16 cellular contexts compared by ENCODE assay signal in the genomic region with DNA sequence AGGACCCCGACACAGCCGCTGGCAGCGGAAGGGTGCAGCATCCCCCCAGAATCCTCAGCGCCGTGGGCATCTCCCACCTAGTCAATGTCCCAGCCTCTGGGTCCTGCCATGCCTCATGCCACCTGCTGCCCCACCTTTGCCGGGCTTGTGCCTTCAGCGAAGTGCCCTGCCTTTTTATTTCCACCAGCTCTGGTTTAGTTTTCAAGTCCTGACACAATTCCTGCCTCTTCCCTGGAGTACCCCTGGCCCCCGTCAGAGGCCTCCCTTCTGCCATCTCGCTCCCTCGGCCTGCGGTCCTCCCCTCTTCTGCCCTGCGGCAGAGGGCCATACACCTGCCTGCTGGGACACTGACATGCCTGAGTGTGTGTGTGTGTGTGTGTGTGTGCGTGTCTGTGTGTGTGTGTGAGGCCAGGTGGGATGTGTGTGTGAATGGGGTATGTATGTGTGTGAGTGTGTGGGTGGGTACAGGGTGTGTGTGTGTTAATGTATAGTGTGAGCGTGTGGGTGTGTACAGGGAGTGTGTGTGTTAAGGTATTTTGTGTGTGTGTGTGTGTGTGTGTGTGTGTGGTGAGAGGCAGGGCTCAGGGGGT.
DNase-seq lines count a peak whose midpoint lies in the region; ATAC-seq, FAIRE-seq and TF ChIP-seq lines count a peak whose summit lies in the region.
"Had no signal": no experiment of that assay in that cellular context is flagged by ENCODE, and none has a peak within 500 bp of the region (broad histone marks: within the 10 kb centered on the region; RNA-seq: fewer than 3 reads in every experiment).

No MANE protein-coding gene starts in this region.

- H3K4me2 ChIP-seq in K562 (ENCODE audit: insufficient read depth, low read length) (no peak overlapping the region), GM23338 (no peak overlapping the region)

- in situ Hi-C loops in K562 (cut with MboI), result no loop called here

- H3K79me2 ChIP-seq in K562 (ENCODE audit: control insufficient read depth, insufficient read depth, low read length) (no peaks in the 10 kb centered on the region), GM23338 (replicated peaks; ENCODE audit: insufficient read depth) (no peaks in the 10 kb centered on the region)

- H3K4me1 Mint-ChIP-seq in mesothelial cell of epicardium (peaks cover 68% of the 10 kb centered on the region), GM23338 (peaks cover 29% of the 10 kb centered on the region)

- H3K27me3 Mint-ChIP-seq in mesothelial cell of epicardium (ENCODE audit: low read depth), result no peaks in the 10 kb centered on the region
- peaks cover 7% of the 10 kb centered on the region for H3K27me3 Mint-ChIP-seq in GM23338 (ENCODE audit: insufficient read depth, low read depth, poor library complexity)

- intact Hi-C loops in cardiac septum (cut with DNase I), result loop anchor here (2.0 kb wide), 1 partner anchor 17 kb away; no protein-coding TSS in a partner anchor
- intact Hi-C loops in Right ventricle myocardium inferior (cut with DNase I), result no loop called here
- intact Hi-C loops in K562 (cut with micrococcal nuclease), result no loop called here
- intact Hi-C loops in upper lobe of right lung (cut with DNase I), result no loop called here
- intact Hi-C loops in ascending aorta (cut with DNase I), result no loop called here

- no peaks in the 10 kb centered on the region for H3K9me3 ChIP-seq in K562 (replicated peaks; ENCODE audit: control insufficient read depth, insufficient read depth, low read depth, low read length)
- no peaks in the 10 kb centered on the region for H3K9me3 ChIP-seq in upper lobe of right lung
- no peaks in the 10 kb centered on the region for H3K9me3 ChIP-seq in ascending aorta

- H3K27me3 ChIP-seq in K562 (ENCODE audit: control insufficient read depth in 2 of 2, insufficient read depth in 2 of 2, low read length in 2 of 2) (no peaks in the 10 kb centered on the region), upper lobe of right lung (no peaks in the 10 kb centered on the region), GM23338 (ENCODE audit: insufficient read depth) (no peaks in the 10 kb centered on the region), ascending aorta (no peaks in the 10 kb centered on the region)

- CTCF ChIA-PET in K562 (lab: Yijun Ruan, JAX; ENCODE audit: low intra/inter-chr PET ratio), result no interaction called here

- no peaks in the 10 kb centered on the region for H3K36me3 ChIP-seq in K562 (ENCODE audit: control insufficient read depth, insufficient read depth, low read length)
- H3K36me3 ChIP-seq in upper lobe of right lung, result no peaks in the 10 kb centered on the region
- no peaks in the 10 kb centered on the region for H3K36me3 ChIP-seq in GM23338 (ENCODE audit: insufficient read depth)
- H3K36me3 ChIP-seq in ascending aorta, result no peaks in the 10 kb centered on the region

- no peak for FAIRE-seq in K562 (lab: Jason Lieb, UNC)

- H3K27ac ChIP-seq in K562 (ENCODE audit: extremely low read depth, low read depth, low read length) (no peak overlapping the region), upper lobe of right lung (no peak overlapping the region), GM23338 (ENCODE audit: low read depth) (no peak overlapping the region), ascending aorta (no peak overlapping the region)
- H3K27ac ChIP-seq: C4-2B had no signal

- TF ChIP-seq CTCF in K562 (IDR thresholded peaks at IDR 0.05 in 2 of 3, conservative IDR thresholded peaks at IDR 0.05 in 1 of 3; ENCODE audit: insufficient read depth in 2 of 3, low read depth in 1 of 3, low read length in 3 of 3), result no peak
- TF ChIP-seq CTCF in mesothelial cell of epicardium (IDR thresholded peaks at IDR 0.05; ENCODE audit: unreplicated experiment), result no peak
- no peak for TF ChIP-seq CTCF in upper lobe of right lung (IDR thresholded peaks at IDR 0.05)
- TF ChIP-seq CTCF in GM23338 (conservative IDR thresholded peaks at IDR 0.05; ENCODE audit: low read depth in 2 of 2), result no peak
- no peak for TF ChIP-seq CTCF in ascending aorta (IDR thresholded peaks at IDR 0.05)

- H3K9ac ChIP-seq in K562 (ENCODE audit: insufficient read depth in 1 of 2, low read depth in 2 of 2, low read length in 2 of 2), result 0 out of 4 replicates have a peak overlapping the region, but pooled peaks of 1 of the 2 experiments have one; percentile 55

- H3K4me3 ChIP-seq in K562, result no peak overlapping the region
- no peak overlapping the region for H3K4me3 ChIP-seq in upper lobe of right lung
- no peak overlapping the region for H3K4me3 ChIP-seq in GM23338
- no peak overlapping the region for H3K4me3 ChIP-seq in ascending aorta

- no TSS peak for BruUV-seq in K562 (replicated peaks; lab: Mats Ljungman, UMichigan)

- H3K27ac Mint-ChIP-seq in mesothelial cell of epicardium (peak overlapping the region; percentile 79), GM23338 (no peak overlapping the region)

- peak; percentile 70 for DNase-seq in cardiac septum (ENCODE audit: low spot score)
- DNase-seq in Right ventricle myocardium inferior (ENCODE audit: missing footprints), result no peak
- DNase-seq in K562 (ENCODE audit: extremely low read depth in 1 of 4, low spot score in 3 of 4), result no peak
- DNase-seq in mesothelial cell of epicardium (ENCODE audit: low spot score in 2 of 2, unreplicated experiment in 2 of 2), result no peak
- DNase-seq in upper lobe of right lung, result peak; percentile 51
- DNase-seq in GM23338 (ENCODE audit: low spot score), result no peak
- DNase-seq in ascending aorta (ENCODE audit: low spot score in 2 of 2), result no peak
- DNase-seq: COR-L47; KG1; NCI-H1048; NCI-H146; NCI-H2107; NK-92 treated with Interleukin-12 subunit alpha and Interleukin-12 subunit beta, amount 100 ng/mL, for 24 hours had no signal

- no peaks in the 10 kb centered on the region for H3K9me1 ChIP-seq in K562 (ENCODE audit: control insufficient read depth, insufficient read depth, low read length)

- no peaks in the 10 kb centered on the region for H3F3A ChIP-seq in GM23338 (replicated peaks; ENCODE audit: low read depth)

- TF ChIP-seq POLR2A in K562 (conservative IDR thresholded peaks at IDR 0.05), result no peak

- 71% methylated on average over 13 of the region's 14 CpGs for WGBS in K562 (ENCODE audit: insufficient coverage, low coverage, missing lambda C conversion rate)

- peaks cover 0 to 6% of the 10 kb centered on the region in 2 experiments; a peak in 1 of 5 replicates for H3K4me1 ChIP-seq in K562 (replicated peaks in 1 of 2; ENCODE audit: control insufficient read depth in 2 of 2, insufficient read depth in 2 of 2, low read length in 2 of 2)
- peaks cover 14% of the 10 kb centered on the region for H3K4me1 ChIP-seq in upper lobe of right lung
- peaks cover 32% of the 10 kb centered on the region for H3K4me1 ChIP-seq in GM23338 (ENCODE audit: insufficient read depth)
- H3K4me1 ChIP-seq in ascending aorta, result no peaks in the 10 kb centered on the region

- no peak for ATAC-seq in Right ventricle myocardium inferior
- ATAC-seq in K562, result no peak
- no peak for ATAC-seq in upper lobe of right lung
- ATAC-seq in GM23338, result no peak
- no peak for ATAC-seq in HG03460 (IDR thresholded peaks at IDR 0.05; ENCODE audit: unreplicated experiment)
- ATAC-seq: HCT116 had no signal

- no peaks in the 10 kb centered on the region; the same call in 1 of the 2 replicates for H3K9me2 ChIP-seq in GM23338 (ENCODE audit: insufficient read depth)

- TF ChIP-seq EP300 in K562 (IDR thresholded peaks at IDR 0.05; ENCODE audit: low read length), result no peak

- H3K9me3 Mint-ChIP-seq in mesothelial cell of epicardium, result no peaks in the 10 kb centered on the region
- no peaks in the 10 kb centered on the region; the same call in 2 of the 3 replicates for H3K9me3 Mint-ChIP-seq in GM23338

- H3K36me3 Mint-ChIP-seq in mesothelial cell of epicardium (no peaks in the 10 kb centered on the region), GM23338 (ENCODE audit: low read depth) (no peaks in the 10 kb centered on the region)

- H3K4me3 Mint-ChIP-seq in mesothelial cell of epicardium (no peak overlapping the region), GM23338 (no peak overlapping the region)

- no peak for TF ChIP-seq RAD21 in K562 (CRISPR knock-in tag; conservative IDR thresholded peaks at IDR 0.05 in 1 of 2, IDR thresholded peaks at IDR 0.05 in 1 of 2)

- POLR2A ChIA-PET in K562 (lab: Yijun Ruan, JAX), result interaction anchor here (0.7 to 1.2 kb wide), 3 partner anchors 11 to 14 kb away, joined by 3 to 5 read pairs (median 4); no protein-coding TSS in a partner anchor

- H4K20me1 ChIP-seq in K562 (replicated peaks; ENCODE audit: control insufficient read depth, insufficient read depth, low read length) (no peaks in the 10 kb centered on the region), GM23338 (replicated peaks; ENCODE audit: insufficient read depth) (no peaks in the 10 kb centered on the region)

- no peak overlapping the region for H2AFZ ChIP-seq in K562 (ENCODE audit: low read depth, low read length)
- no peak overlapping the region for H2AFZ ChIP-seq in GM23338

TF ChIP-seq in K562, 482 proteins besides CTCF, POLR2A, EP300 and RAD21 (continues in another document):
- TF ChIP-seq NCOR1 (IDR thresholded peaks at IDR 0.05) (no peak; the same call in 1 of the 2 replicates), POLR2H (tag; IDR thresholded peaks at IDR 0.05; ENCODE audit: low read depth) (no peak), RUNX1 (IDR thresholded peaks at IDR 0.05; ENCODE audit: low read depth) (no peak), EP400 (IDR thresholded peaks at IDR 0.05) (no peak), GABPA (tag; conservative IDR thresholded peaks at IDR 0.05; ENCODE audit: low read depth) (no peak), SMAD2 (IDR thresholded peaks at IDR 0.05; ENCODE audit: low read depth, low read length) (no peak), PHB2 (IDR thresholded peaks at IDR 0.05; ENCODE audit: low read depth) (no peak), KDM4B (IDR thresholded peaks at IDR 0.05; ENCODE audit: borderline replicate concordance in 2 of 2, low read depth in 1 of 2) (no peak), ZNF551 (CRISPR knock-in tag; IDR thresholded peaks at IDR 0.05) (no peak), SRSF9 (IDR thresholded peaks at IDR 0.05; ENCODE audit: borderline replicate concordance, low read depth, low read length) (no peak), GATAD2A (IDR thresholded peaks at IDR 0.05) (no peak)

TF ChIP-seq in GM23338, 12 proteins besides CTCF, POLR2A, EP300 and RAD21 (continues in another document):
- TF ChIP-seq EZH2 (IDR thresholded peaks at IDR 0.05; ENCODE audit: low read depth, unreplicated experiment) (no peak), JUNB (IDR thresholded peaks at IDR 0.05; ENCODE audit: unreplicated experiment) (no peak), ZNF114 (CRISPR knock-in tag; IDR thresholded peaks at IDR 0.05) (no peak), ZNF331 (CRISPR knock-in tag; IDR thresholded peaks at IDR 0.05; ENCODE audit: low read depth) (no peak), NANOG (IDR thresholded peaks at IDR 0.05; ENCODE audit: borderline replicate concordance) (no peak)
- TF ChIP-seq, protein P1, sequence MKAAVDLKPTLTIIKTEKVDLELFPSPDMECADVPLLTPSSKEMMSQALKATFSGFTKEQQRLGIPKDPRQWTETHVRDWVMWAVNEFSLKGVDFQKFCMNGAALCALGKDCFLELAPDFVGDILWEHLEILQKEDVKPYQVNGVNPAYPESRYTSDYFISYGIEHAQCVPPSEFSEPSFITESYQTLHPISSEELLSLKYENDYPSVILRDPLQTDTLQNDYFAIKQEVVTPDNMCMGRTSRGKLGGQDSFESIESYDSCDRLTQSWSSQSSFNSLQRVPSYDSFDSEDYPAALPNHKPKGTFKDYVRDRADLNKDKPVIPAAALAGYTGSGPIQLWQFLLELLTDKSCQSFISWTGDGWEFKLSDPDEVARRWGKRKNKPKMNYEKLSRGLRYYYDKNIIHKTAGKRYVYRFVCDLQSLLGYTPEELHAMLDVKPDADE (IDR thresholded peaks at IDR 0.05), result no peak

Comparison
In these comparisons a context has a peak if more than half of its experiments do, and no peak if none do; other contexts are left out.
1. DNase-seq: peak in cardiac septum (single experiment) and upper lobe of right lung (single experiment); none in Right ventricle myocardium inferior (single experiment), K562 (0 of 4), mesothelial cell of epicardium (0 of 2), GM23338 (single experiment) and ascending aorta (0 of 2).